In genomic region chr11:78080818-78081495, GRCh38 we compare ENCODE assay signal across 11 cellular contexts. TPM values are rescaled to one million over a fixed set of nuclear protein-coding genes. Genes with fewer than 3 reads are reported as not detected.
DNase-seq lines count a peak whose midpoint lies in the region; ATAC-seq and TF ChIP-seq lines count a peak whose summit lies in the region.
"Had no signal": no experiment of that assay in that cellular context is flagged by ENCODE, and none has a peak within 500 bp of the region (broad histone marks: within the 10 kb centered on the region; RNA-seq: fewer than 3 reads in every experiment).

No MANE protein-coding gene starts in this region.

- H3K27ac ChIP-seq in mesodermal cell (ENCODE audit: low read depth, low read length, severe bottlenecking) (peak overlapping the region; percentile 87), OCI-LY7 (ENCODE audit: low read depth, low read length, poor library complexity, severe bottlenecking) (no peak overlapping the region), aorta (ENCODE audit: low read depth in 1 of 2, low read length in 2 of 2) (no peak overlapping the region)

- H3K36me3 ChIP-seq in Caco-2 (ENCODE audit: control insufficient read depth, insufficient read depth, low read length) (0 out of 2 replicates have a peak, but pooled peaks cover 1% of the 10 kb centered on the region), mesodermal cell (ENCODE audit: control insufficient read depth, insufficient read depth, low read length) (peaks cover 25% of the 10 kb centered on the region), OCI-LY7 (ENCODE audit: insufficient read depth, low read length) (0 out of 2 replicates have a peak, but pooled peaks cover 5% of the 10 kb centered on the region), aorta (ENCODE audit: control insufficient read depth in 1 of 2, insufficient read depth in 2 of 2, low read length in 1 of 2) (no peaks in the 10 kb centered on the region)

- H3K9me2 ChIP-seq in OCI-LY7 (ENCODE audit: insufficient read depth, low read length): no peaks in the 10 kb centered on the region

- no peak overlapping the region for H3K4me3 ChIP-seq in Caco-2 (ENCODE audit: low read depth, low read length)
- no peak overlapping the region for H3K4me3 ChIP-seq in mesodermal cell (ENCODE audit: extremely low read depth, insufficient read depth, low read length, poor library complexity, severe bottlenecking)
- H3K4me3 ChIP-seq in OCI-LY7 (ENCODE audit: low read depth, low read length, poor library complexity, severe bottlenecking): no peak overlapping the region
- H3K4me3 ChIP-seq in aorta (ENCODE audit: low read length in 2 of 2): no peak overlapping the region

- H4K20me1 ChIP-seq in OCI-LY7 (ENCODE audit: insufficient read depth, low read length): no peaks in the 10 kb centered on the region

- no peak overlapping the region; the same call in 1 of the 2 replicates for H2AFZ ChIP-seq in OCI-LY7 (ENCODE audit: low read length)

- in situ Hi-C loops in KBM-7 (cut with MboI; ENCODE audit: low pct_unique_long_range_greater_than_20kb, low sequenced_read_pairs): no loop called here

- H3K4me1 ChIP-seq in Caco-2 (peaks cover 35% of the 10 kb centered on the region), mesodermal cell (ENCODE audit: control insufficient read depth, insufficient read depth, low read length, poor library complexity, severe bottlenecking) (peaks cover 17% of the 10 kb centered on the region), OCI-LY7 (ENCODE audit: insufficient read depth, low read length, poor library complexity, severe bottlenecking) (peaks cover 10% of the 10 kb centered on the region), aorta (ENCODE audit: control insufficient read depth in 1 of 2, insufficient read depth in 2 of 2, low read length in 2 of 2) (peaks cover 0 to 9% of the 10 kb centered on the region in 2 donors)

- H3K9me3 Mint-ChIP-seq in Caco-2 (ENCODE audit: unreplicated experiment): peaks cover 13% of the 10 kb centered on the region
- no peaks in the 10 kb centered on the region for H3K9me3 Mint-ChIP-seq in activated naive CD8-positive, alpha-beta T cell treated with anti-CD3 and anti-CD28 coated beads, Interleukin-2, amount 50 U/mL, for 24 hours

- peak overlapping the region; percentile 66 for H3K27ac Mint-ChIP-seq in Caco-2 (ENCODE audit: unreplicated experiment)
- peak overlapping the region; percentile 50 for H3K27ac Mint-ChIP-seq in activated naive CD8-positive, alpha-beta T cell treated with anti-CD3 and anti-CD28 coated beads, Interleukin-2, amount 50 U/mL, for 24 hours

- no peak for DNase-seq in Caco-2
- peak; percentile 39 for DNase-seq in KBM-7
- DNase-seq in activated naive CD8-positive, alpha-beta T cell treated with anti-CD3 and anti-CD28 coated beads, Interleukin-2, amount 50 U/mL, for 24 hours: no peak
- DNase-seq in OCI-LY7 (ENCODE audit: low spot score): no peak
- no peak for DNase-seq in aorta
- DNase-seq: NCI-H2081 treated with DMSO at 0.1 percent for 48 hours; stimulated activated CD8-positive, alpha-beta memory T cell treated with anti-CD3 and anti-CD28 coated beads, Interleukin-4, amount 100 ng/mL, for 48 hours had no signal

- CTCF ChIA-PET in Caco-2 (lab: Charles Lee): no interaction called here
- CTCF ChIA-PET in OCI-LY7 (lab: Charles Lee; ENCODE audit: unreplicated experiment): no interaction called here

- H3K79me2 ChIP-seq in OCI-LY7 (ENCODE audit: insufficient read depth, low read depth, low read length): peaks cover 27% of the 10 kb centered on the region

- H3K4me3 Mint-ChIP-seq in Caco-2 (ENCODE audit: unreplicated experiment): peak overlapping the region; percentile 23
- H3K4me3 Mint-ChIP-seq in activated naive CD8-positive, alpha-beta T cell treated with anti-CD3 and anti-CD28 coated beads, Interleukin-2, amount 50 U/mL, for 24 hours: peak overlapping the region; percentile 40

- H3K27me3 ChIP-seq in Caco-2 (replicated peaks; ENCODE audit: control insufficient read depth, insufficient read depth, low read length) (no peaks in the 10 kb centered on the region), aorta (ENCODE audit: control insufficient read depth in 1 of 2, insufficient read depth in 2 of 2, low read length in 1 of 2) (no peaks in the 10 kb centered on the region)

- H3K4me2 ChIP-seq in OCI-LY7 (ENCODE audit: low read length): no peak overlapping the region

- POLR2A ChIA-PET in Caco-2 (lab: Charles Lee) (interaction anchor here (0.7 kb wide), 1 partner anchor 41 kb away, joined by 6 read pairs; no protein-coding TSS in a partner anchor), OCI-LY7 (lab: Charles Lee) (no interaction called here)

- peaks cover 29% of the 10 kb centered on the region for H3K4me1 Mint-ChIP-seq in Caco-2 (ENCODE audit: low read depth, unreplicated experiment)
- peaks cover 43% of the 10 kb centered on the region for H3K4me1 Mint-ChIP-seq in activated naive CD8-positive, alpha-beta T cell treated with anti-CD3 and anti-CD28 coated beads, Interleukin-2, amount 50 U/mL, for 24 hours

- WGBS in mesodermal cell (ENCODE audit: insufficient coverage in 2 of 2), 2 experiments: 93 to 94% methylated on average over 9 to 11 of the region's 11 CpGs
- 75 to 81% methylated on average over 11 of the region's 11 CpGs for WGBS in aorta, 2 donors

- TF ChIP-seq CTCF in Caco-2 (IDR thresholded peaks at IDR 0.05; ENCODE audit: insufficient read depth in 1 of 2, low read depth in 1 of 2, low read length in 1 of 2, severe bottlenecking in 1 of 2, unreplicated experiment in 1 of 2) (no peak), OCI-LY7 (conservative IDR thresholded peaks at IDR 0.05; ENCODE audit: low read length) (no peak)

- H3K27me3 Mint-ChIP-seq in Caco-2 (ENCODE audit: insufficient read depth, unreplicated experiment): no peaks in the 10 kb centered on the region
- H3K27me3 Mint-ChIP-seq in activated naive CD8-positive, alpha-beta T cell treated with anti-CD3 and anti-CD28 coated beads, Interleukin-2, amount 50 U/mL, for 24 hours: no peaks in the 10 kb centered on the region

- peaks cover 18% of the 10 kb centered on the region for H3K36me3 Mint-ChIP-seq in Caco-2 (ENCODE audit: insufficient read depth, unreplicated experiment)
- H3K36me3 Mint-ChIP-seq in activated naive CD8-positive, alpha-beta T cell treated with anti-CD3 and anti-CD28 coated beads, Interleukin-2, amount 50 U/mL, for 24 hours (ENCODE audit: low read depth): no peaks in the 10 kb centered on the region

- BruUV-seq in Caco-2 (replicated peaks; lab: Mats Ljungman, UMichigan): no TSS peak
- BruUV-seq in OCI-LY7 (replicated peaks; lab: Mats Ljungman, UMichigan): no TSS peak

- no peak for ATAC-seq in activated naive CD8-positive, alpha-beta T cell treated with anti-CD3 and anti-CD28 coated beads, Interleukin-2, amount 50 U/mL, for 24 hours
- ATAC-seq in GM18870 (IDR thresholded peaks at IDR 0.05; ENCODE audit: unreplicated experiment): no peak
- ATAC-seq in HG02870 (IDR thresholded peaks at IDR 0.05; ENCODE audit: unreplicated experiment): no peak
- no peak for ATAC-seq in aorta (ENCODE audit: low FRiP score)

- H3K9me3 ChIP-seq in Caco-2 (no peaks in the 10 kb centered on the region), mesodermal cell (ENCODE audit: control insufficient read depth, low read length) (no peaks in the 10 kb centered on the region), OCI-LY7 (ENCODE audit: low read length) (no peaks in the 10 kb centered on the region), aorta (ENCODE audit: control insufficient read depth, low read length) (no peaks in the 10 kb centered on the region)

- intact Hi-C loops in Caco-2 (cut with micrococcal nuclease; ENCODE audit: unreplicated experiment) (no loop called here), OCI-LY7 (cut with micrococcal nuclease; ENCODE audit: unreplicated experiment) (no loop called here), aorta (cut with DNase I) (no loop called here)

RNA-seq across cellular contexts. Expression of gene NDUFC2, which starts 1.3 kb away (rescaled TPM):
- total RNA-seq in Caco-2 (2022) (732 and 805 TPM in 2 replicates), OCI-LY7 (2022) (95.7 and 106 TPM in 2 replicates), aorta (100 to 1,000 TPM; 105 to 154 TPM)
- polyA plus RNA-seq in mesodermal cell (2013, experiment 1 of 2): 198 TPM
- 194 TPM for polyA plus RNA-seq in mesodermal cell (2013, experiment 2 of 2)
- total RNA-seq in OCI-LY7 (2014; rRNA removed; shearing (Covaris generic)): 21.6 and 53.3 TPM in 2 replicates
- polyA plus RNA-seq in aorta: 100 to 1,000 TPM; 138 to 174 TPM

RNA-seq across cellular contexts. Expression of gene THRSP, which starts 17.3 kb away (rescaled TPM):
- total RNA-seq in Caco-2 (2022): 0.25 TPM in 1 of 2 replicates, not detected in the other
- not detected for polyA plus RNA-seq in mesodermal cell (2013, experiment 1 of 2)
- polyA plus RNA-seq in mesodermal cell (2013, experiment 2 of 2): not detected
- not detected in 2 replicates for total RNA-seq in OCI-LY7 (2014; rRNA removed; shearing (Covaris generic))
- total RNA-seq in OCI-LY7 (2022): not detected in 2 replicates
- total RNA-seq in aorta: 1 to 10 TPM in 1 of 2 donors, not detected in 1; 2.7 TPM
- polyA plus RNA-seq in aorta: 1 to 10 TPM in 1 of 2 donors, not detected in 1; 1.4 TPM
- polyA plus RNA-seq: neural cell had no signal

RNA-seq across cellular contexts. Expression of gene KCTD14, which starts 57.9 kb away (rescaled TPM):
- total RNA-seq in Caco-2 (2022) (8.2 and 9.1 TPM in 2 replicates), OCI-LY7 (2022) (not detected in 2 replicates), aorta (1 to 10 TPM; 1.7 to 2.0 TPM)
- polyA plus RNA-seq in mesodermal cell (2013, experiment 1 of 2): 2.8 TPM
- polyA plus RNA-seq in mesodermal cell (2013, experiment 2 of 2): 2.0 TPM
- not detected in 2 replicates for total RNA-seq in OCI-LY7 (2014; rRNA removed; shearing (Covaris generic))
- 1 to 10 TPM in 1 of 2 donors, under 1 TPM in 1; 0.05 to 1.0 TPM for polyA plus RNA-seq in aorta

RNA-seq across cellular contexts. Expression of gene ALG8, which starts 58.5 kb away (rescaled TPM):
- total RNA-seq in Caco-2 (2022): 188 and 191 TPM in 2 replicates
- polyA plus RNA-seq in mesodermal cell (2013, experiment 1 of 2): 50.5 TPM
- polyA plus RNA-seq in mesodermal cell (2013, experiment 2 of 2): 51.4 TPM
- total RNA-seq in OCI-LY7 (2014; rRNA removed; shearing (Covaris generic)): 42.5 and 43.7 TPM in 2 replicates
- total RNA-seq in OCI-LY7 (2022): 61.9 and 66.1 TPM in 2 replicates
- total RNA-seq in aorta: 10 to 100 TPM; 22.2 to 23.6 TPM
- polyA plus RNA-seq in aorta: 10 to 100 TPM; 18.0 to 24.2 TPM
